19 cellular contexts compared by ENCODE assay signal in the genomic region with DNA sequence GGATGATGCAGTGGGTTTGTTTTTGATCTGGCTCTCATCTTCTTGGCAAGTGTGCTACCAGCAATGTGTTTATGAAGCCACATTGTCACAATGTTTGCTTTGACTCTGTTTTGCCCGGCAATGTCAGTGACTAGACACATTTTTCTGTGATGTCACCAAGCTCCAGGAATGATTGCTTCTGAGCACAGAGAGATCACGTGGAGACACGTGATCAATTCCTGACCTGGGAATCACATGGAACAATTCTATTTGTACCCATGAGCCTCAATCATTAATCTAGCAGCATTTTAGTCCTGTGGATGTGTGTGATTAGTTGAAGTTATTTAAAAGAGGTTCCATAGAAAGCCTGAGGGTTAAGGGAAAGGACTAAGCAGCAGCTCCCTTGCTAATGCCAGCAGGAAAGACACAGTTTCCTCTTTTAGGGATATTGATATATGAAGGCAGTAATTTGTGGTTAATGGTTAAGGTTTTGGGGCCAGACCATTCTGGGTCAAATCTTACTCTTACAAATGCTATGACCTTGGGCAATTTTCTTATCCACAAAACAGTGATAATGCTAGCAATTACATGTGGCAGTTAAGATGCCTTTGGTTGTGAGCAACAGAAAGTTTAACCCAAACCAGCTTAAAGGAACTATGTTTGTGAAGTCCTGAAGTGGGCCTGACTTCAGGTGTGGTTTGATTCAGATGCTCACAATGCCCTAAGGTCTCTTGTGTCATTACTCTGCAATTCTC. TPM values are rescaled to one million over a fixed set of nuclear protein-coding genes. Genes with fewer than 3 reads are reported as not detected.
DNase-seq lines count a peak whose midpoint lies in the region; ATAC-seq, FAIRE-seq and TF ChIP-seq lines count a peak whose summit lies in the region.
"Had no signal": no experiment of that assay in that cellular context is flagged by ENCODE, and none has a peak within 500 bp of the region (broad histone marks: within the 10 kb centered on the region; RNA-seq: fewer than 3 reads in every experiment).

No MANE protein-coding gene starts in this region.

- H3K9me3 Mint-ChIP-seq in astrocyte (ENCODE audit: unreplicated experiment) (no peaks in the 10 kb centered on the region), natural killer cell (no peaks in the 10 kb centered on the region)

- TF ChIP-seq CTCF in astrocyte (IDR thresholded peaks at IDR 0.05; ENCODE audit: insufficient read depth, low read depth, low read length), result no peak
- no peak for TF ChIP-seq CTCF in natural killer cell (IDR thresholded peaks at IDR 0.05)

- no peak for FAIRE-seq in astrocyte (lab: Jason Lieb, UNC)
- FAIRE-seq: colon had no signal

- no peaks in the 10 kb centered on the region for H3K27me3 ChIP-seq in astrocyte (ENCODE audit: insufficient read depth, low read length)
- H3K27me3 ChIP-seq: adrenal gland, esophagus muscularis mucosa, neutrophil had no signal

- DNase-seq in NCI-H748 (lab: John Stamatoyannopoulos, UW; ENCODE audit: unreplicated experiment) (peak; percentile 5), NCI-H748 treated with DMSO at 0.1 percent for 48 hours (lab: John Stamatoyannopoulos, UW) (no peak), M059J (ENCODE audit: low read depth) (peak; percentile 60), astrocyte (ENCODE audit: low read depth) (peak; percentile 42), natural killer cell (no peak), anterior cingulate cortex (lab: John Stamatoyannopoulos, UW) (no peak), ecto neural progenitor cell (ENCODE audit: low spot score) (no peak)
- no peak for DNase-seq in activated CD8-positive, alpha-beta memory T cell treated with anti-CD3 and anti-CD28 coated beads, Interleukin-2, amount 50 U/mL, for 4 hours
- DNase-seq: adrenal gland, HCEC 1CT, mammary epithelial cell, NCI-H1930 had no signal

- H3K4me3 ChIP-seq in astrocyte (ENCODE audit: insufficient read depth, low read depth, low read length), result no peak overlapping the region
- H3K4me3 ChIP-seq: adrenal gland, esophagus muscularis mucosa, skin epidermis had no signal

- no peaks in the 10 kb centered on the region for H3K79me2 ChIP-seq in astrocyte (ENCODE audit: insufficient read depth, low read length)

- no peaks in the 10 kb centered on the region for H3K27me3 Mint-ChIP-seq in astrocyte (ENCODE audit: low read depth, unreplicated experiment)
- H3K27me3 Mint-ChIP-seq in natural killer cell (ENCODE audit: low read depth in 2 of 2), result no peaks in the 10 kb centered on the region

- H3K27ac ChIP-seq in astrocyte (ENCODE audit: low read depth, low read length), result no peak overlapping the region
- H3K27ac ChIP-seq: adrenal gland, esophagus muscularis mucosa, HL-60, neutrophil had no signal

- no peak overlapping the region for H2AFZ ChIP-seq in astrocyte (ENCODE audit: low read depth, low read length)

- peaks cover 5% of the 10 kb centered on the region for H3K4me1 ChIP-seq in astrocyte (ENCODE audit: insufficient read depth, low read length)

- H3K4me1 Mint-ChIP-seq in astrocyte (ENCODE audit: low read depth, unreplicated experiment) (peaks cover 21% of the 10 kb centered on the region), natural killer cell (peaks cover 42 to 50% of the 10 kb centered on the region in 2 donors)

- intact Hi-C loops in natural killer cell (cut with micrococcal nuclease), result no loop called here

- no peak overlapping the region for H3K4me2 ChIP-seq in astrocyte (ENCODE audit: low read length)

- no peaks in the 10 kb centered on the region for H3K36me3 ChIP-seq in astrocyte (ENCODE audit: insufficient read depth, low read length)
- H3K36me3 ChIP-seq: adrenal gland, esophagus muscularis mucosa, neutrophil had no signal

- no peak for ATAC-seq in natural killer cell

- no peak overlapping the region for H3K9ac ChIP-seq in astrocyte (ENCODE audit: low read length)

- no peaks in the 10 kb centered on the region for H3K9me3 ChIP-seq in astrocyte (ENCODE audit: insufficient read depth, low read depth, low read length)
- H3K9me3 ChIP-seq: adrenal gland, esophagus muscularis mucosa, neutrophil had no signal

- H4K20me1 ChIP-seq in astrocyte (ENCODE audit: insufficient read depth, low read length), result no peaks in the 10 kb centered on the region

- peak overlapping the region; percentile 43 for H3K27ac Mint-ChIP-seq in astrocyte (ENCODE audit: unreplicated experiment)
- peak overlapping the region; percentile 32 to 74 for H3K27ac Mint-ChIP-seq in natural killer cell

- H3K36me3 Mint-ChIP-seq in astrocyte (ENCODE audit: low read depth, unreplicated experiment), result no peaks in the 10 kb centered on the region
- H3K36me3 Mint-ChIP-seq in natural killer cell, result no peaks in the 10 kb centered on the region

- H3K4me3 Mint-ChIP-seq in astrocyte (ENCODE audit: unreplicated experiment) (no peak overlapping the region), natural killer cell (no peak overlapping the region)

RNA-seq across cellular contexts. Expression of gene FASLG, which starts 59.0 kb away (rescaled TPM):
- total RNA-seq in M059J (2014; rRNA removed; shearing (Covaris generic)), result not detected in 2 replicates
- total RNA-seq in astrocyte, result not detected in 2 replicates
- 10 to 100 TPM; 22.1 to 44.5 (median 24.1) TPM for total RNA-seq in natural killer cell
- total RNA-seq: A673, mammary epithelial cell, subcutaneous adipose tissue had no signal

Comparison
In these comparisons a context has a peak if more than half of its experiments do, and no peak if none do; other contexts are left out.
1. DNase-seq: peak in NCI-H748 (single experiment), M059J (single experiment) and astrocyte (single experiment); none in NCI-H748 treated with DMSO at 0.1 percent for 48 hours (single experiment), natural killer cell (single experiment), anterior cingulate cortex (0 of 58), ecto neural progenitor cell (single experiment) and activated CD8-positive, alpha-beta memory T cell treated with anti-CD3 and anti-CD28 coated beads, Interleukin-2, amount 50 U/mL, for 4 hours (single experiment).
2. RNA of gene FASLG, which starts 59.0 kb away (total RNA-seq): 22.1 to 44.5 TPM in natural killer cell; not detected in astrocyte and not detected in M059J; every median in the first group is over 10 times any median in the second.